ENCODE assay signal across 1 cellular context in the genomic region with DNA sequence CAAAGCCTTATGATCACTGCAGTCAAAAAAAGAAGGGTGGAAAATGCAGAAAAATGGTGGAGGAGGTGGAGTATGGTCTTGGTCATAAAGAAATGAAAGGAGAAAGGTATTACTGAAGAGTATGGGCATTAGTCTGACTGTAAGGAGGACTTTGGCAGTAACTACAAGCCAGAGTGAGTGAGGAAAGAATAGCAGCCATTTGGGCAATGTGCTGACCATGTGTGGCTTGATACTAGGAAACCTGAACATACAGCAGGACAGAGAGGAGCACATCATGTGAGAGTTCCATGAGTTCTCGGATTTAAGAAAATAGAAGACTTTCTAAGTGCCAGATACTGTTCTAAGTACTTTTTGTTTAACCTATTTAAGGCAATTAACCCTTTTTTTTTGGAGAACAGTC.
TF ChIP-seq lines count a peak whose summit lies in the region.

No MANE protein-coding gene starts in this region.

TF ChIP-seq in WTC11, 78 proteins besides CTCF, POLR2A, EP300 and RAD21 (continued from another document):
- TF ChIP-seq ARID4B (CRISPR knock-in tag; IDR thresholded peaks at IDR 0.05; ENCODE audit: borderline replicate concordance) (no peak), CREM (CRISPR knock-in tag; IDR thresholded peaks at IDR 0.05) (no peak), NR2C2 (CRISPR knock-in tag; IDR thresholded peaks at IDR 0.05) (no peak), ESRRA (CRISPR knock-in tag; IDR thresholded peaks at IDR 0.05; ENCODE audit: borderline replicate concordance) (no peak), ZNF396 (CRISPR knock-in tag; IDR thresholded peaks at IDR 0.05; ENCODE audit: borderline replicate concordance) (no peak), FOXJ3 (CRISPR knock-in tag; IDR thresholded peaks at IDR 0.05; ENCODE audit: borderline replicate concordance) (no peak)
